In genomic region chr7:131007439-131008330, GRCh38 we compare ENCODE assay signal across 8 cellular contexts.
DNase-seq lines count a peak whose midpoint lies in the region; ATAC-seq and TF ChIP-seq lines count a peak whose summit lies in the region.

No MANE protein-coding gene starts in this region.

- H3K36me3 ChIP-seq in lung (ENCODE audit: control insufficient read depth in 2 of 2, insufficient read depth in 2 of 2, low read length in 2 of 2) = no peaks in the 10 kb centered on the region

- ATAC-seq in GM21619 (IDR thresholded peaks at IDR 0.05; ENCODE audit: unreplicated experiment) (peak; percentile 38), lung (ENCODE audit: insufficient read depth, low FRiP score) (no peak), HG02571 (IDR thresholded peaks at IDR 0.05; ENCODE audit: unreplicated experiment) (no peak)

- H3K4me1 ChIP-seq in lung (ENCODE audit: control insufficient read depth in 2 of 2, insufficient read depth in 2 of 2, low read length in 2 of 2) = peaks cover 11 to 13% of the 10 kb centered on the region in 2 donors

- H3K4me3 Mint-ChIP-seq in stimulated activated naive CD8-positive, alpha-beta T cell treated with anti-CD3 and anti-CD28 coated beads, Interleukin-15, Interleukin-2, amounts not matched to agents 100 ng/mL and 50 ng/mL, for 24 hours = peak overlapping the region; percentile 77

- H3K27me3 Mint-ChIP-seq in stimulated activated naive CD8-positive, alpha-beta T cell treated with anti-CD3 and anti-CD28 coated beads, Interleukin-15, Interleukin-2, amounts not matched to agents 100 ng/mL and 50 ng/mL, for 24 hours = no peaks in the 10 kb centered on the region

- DNase-seq in DMS53 treated with DMSO at 0.1 percent for 48 hours (lab: John Stamatoyannopoulos, UW; ENCODE audit: unreplicated experiment) (peak; percentile 94), NCI-H2081 treated with DMSO at 0.1 percent for 48 hours (lab: John Stamatoyannopoulos, UW) (peak; percentile 36), dorsolateral prefrontal cortex (peak in 8 of 10 donors; percentile 40 to 69 (median 58)), lung (ENCODE audit: low spot score) (peak; percentile 65)
- peak; percentile 65 to 69 for DNase-seq in activated CD4-positive, alpha-beta T cell treated with anti-CD3 and anti-CD28 coated beads for 4 hours

- peaks cover 30% of the 10 kb centered on the region for H3K36me3 Mint-ChIP-seq in stimulated activated naive CD8-positive, alpha-beta T cell treated with anti-CD3 and anti-CD28 coated beads, Interleukin-15, Interleukin-2, amounts not matched to agents 100 ng/mL and 50 ng/mL, for 24 hours (ENCODE audit: low read depth)

- peaks cover 6% of the 10 kb centered on the region for H3K9me3 Mint-ChIP-seq in stimulated activated naive CD8-positive, alpha-beta T cell treated with anti-CD3 and anti-CD28 coated beads, Interleukin-15, Interleukin-2, amounts not matched to agents 100 ng/mL and 50 ng/mL, for 24 hours

- peak overlapping the region in 23 of 59 donors; percentile 2 to 37 (median 17) for H3K4me3 ChIP-seq in dorsolateral prefrontal cortex
- no peak overlapping the region for H3K4me3 ChIP-seq in lung

- H3K27me3 ChIP-seq in dorsolateral prefrontal cortex (no peaks in the 10 kb centered on the region), lung (ENCODE audit: control insufficient read depth, insufficient read depth) (no peaks in the 10 kb centered on the region)

- H3K9me3 ChIP-seq in lung (ENCODE audit: control insufficient read depth in 2 of 2, insufficient read depth in 1 of 2, low read length in 1 of 2) = no peaks in the 10 kb centered on the region

- H3K27ac ChIP-seq in dorsolateral prefrontal cortex (peak overlapping the region in 56 of 59 donors; percentile 4 to 84 (median 66)), lung (ENCODE audit: low read depth in 1 of 2, low read length in 1 of 2) (peak overlapping the region; percentile 42 to 87)

- intact Hi-C loops in dorsolateral prefrontal cortex (cut with DNase I) = loop anchor here (1.0 to 2.0 kb wide), 2 partner anchors 110 to 111 kb away; no protein-coding TSS in a partner anchor

- H3K27ac Mint-ChIP-seq in stimulated activated naive CD8-positive, alpha-beta T cell treated with anti-CD3 and anti-CD28 coated beads, Interleukin-15, Interleukin-2, amounts not matched to agents 100 ng/mL and 50 ng/mL, for 24 hours = peak overlapping the region; percentile 100

- TF ChIP-seq CTCF in dorsolateral prefrontal cortex (IDR thresholded peaks at IDR 0.05 in 54 of 56, conservative IDR thresholded peaks at IDR 0.05 in 2 of 56; ENCODE audit: low read depth in 1 of 56, partially characterized antibody in 56 of 56) = peak; percentile 19 to 80 (median 60)
- peak; percentile 37 for TF ChIP-seq CTCF in lung (IDR thresholded peaks at IDR 0.05; ENCODE audit: control extremely low read depth, extremely low read depth)

- WGBS in lung, 2 donors = 45 to 49% methylated on average over 19 of the region's 19 CpGs

- peaks cover 91% of the 10 kb centered on the region for H3K4me1 Mint-ChIP-seq in stimulated activated naive CD8-positive, alpha-beta T cell treated with anti-CD3 and anti-CD28 coated beads, Interleukin-15, Interleukin-2, amounts not matched to agents 100 ng/mL and 50 ng/mL, for 24 hours (ENCODE audit: low read depth)

Comparison
In these comparisons a context has a peak if more than half of its experiments do, and no peak if none do; other contexts are left out.
1. DNase-seq: peak in every context shown above with its lines; median percentile 94 in DMS53 treated with DMSO at 0.1 percent for 48 hours; 67 in activated CD4-positive, alpha-beta T cell treated with anti-CD3 and anti-CD28 coated beads for 4 hours; 65 in lung; 58 in dorsolateral prefrontal cortex; 36 in NCI-H2081 treated with DMSO at 0.1 percent for 48 hours.